Comparison of ENCODE assay signal across 20 cellular contexts in the genomic region with DNA sequence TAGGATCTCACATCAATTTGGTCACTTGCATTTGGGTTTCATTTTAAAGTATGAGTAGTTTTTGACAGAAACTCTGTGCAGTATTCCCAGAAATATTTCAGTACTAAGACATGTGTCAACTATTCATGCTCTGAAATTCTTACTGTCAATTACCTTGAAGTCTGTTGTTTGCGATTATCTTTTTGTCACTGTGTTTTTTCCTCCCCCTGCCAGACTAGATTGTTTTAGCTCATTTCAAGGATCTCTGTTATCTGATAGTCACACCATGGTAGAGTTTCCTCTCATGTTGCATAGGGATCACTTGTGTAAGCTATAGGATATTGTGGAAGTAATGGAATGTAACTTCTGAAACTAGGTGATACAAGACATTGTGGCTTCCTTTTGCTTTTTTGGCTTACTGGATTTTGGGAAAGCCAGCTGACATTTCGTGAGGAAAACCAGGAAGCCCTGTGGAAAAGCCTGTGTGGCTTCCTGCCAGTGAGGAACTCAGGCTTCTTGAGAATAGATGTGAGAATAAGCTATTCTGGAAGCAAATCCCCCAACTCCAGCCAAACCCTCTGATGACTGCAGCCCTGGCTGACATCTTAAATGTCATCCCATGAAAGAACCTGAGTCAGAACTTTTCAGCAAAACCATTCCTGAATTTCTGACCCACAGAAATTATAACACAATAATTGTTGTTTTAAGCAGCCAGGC.
A peak's percentile ranks its signal among the peaks of the same experiment; 100 is the strongest.
DNase-seq lines count a peak whose midpoint lies in the region; ATAC-seq and TF ChIP-seq lines count a peak whose summit lies in the region.
"Had no signal": no experiment of that assay in that cellular context is flagged by ENCODE, and none has a peak within 500 bp of the region (broad histone marks: within the 10 kb centered on the region; RNA-seq: fewer than 3 reads in every experiment).

No MANE protein-coding gene starts in this region.

- TF ChIP-seq CTCF in heart left ventricle (IDR thresholded peaks at IDR 0.05): no peak
- TF ChIP-seq CTCF in neural progenitor cell (IDR thresholded peaks at IDR 0.05): no peak
- no peak for TF ChIP-seq CTCF in suprapubic skin (IDR thresholded peaks at IDR 0.05)

- H3K36me3 ChIP-seq in heart left ventricle (no peaks in the 10 kb centered on the region), neural progenitor cell (no peaks in the 10 kb centered on the region), suprapubic skin (no peaks in the 10 kb centered on the region)
- H3K36me3 ChIP-seq: HAP-1 had no signal

- DNase-seq in heart left ventricle (peak in 3 of 5 donors; percentile 18 to 38 (median 27)), cardiac septum (ENCODE audit: low spot score) (no peak), left colon (peak; percentile 2 to 24), neural progenitor cell (ENCODE audit: low spot score) (no peak), EL (no peak), Kasumi-1 (lab: John Stamatoyannopoulos, UW) (no peak), suprapubic skin (ENCODE audit: low spot score in 2 of 2) (no peak)
- DNase-seq: DMS 273 treated with DMSO at 0.1 percent for 48 hours, DND-41, KBM-7, NCI-H1417, NCI-H187 treated with DMSO at 0.1 percent for 48 hours, NCI-H2227 treated with DMSO at 0.1 percent for 48 hours, NCI-H510A treated with DMSO at 0.1 percent for 48 hours, NCI-H774, SIG-M5 had no signal

- no peak for TF ChIP-seq EP300 in suprapubic skin (IDR thresholded peaks at IDR 0.05)

- no peaks in the 10 kb centered on the region for H3K4me1 ChIP-seq in heart left ventricle
- H3K4me1 ChIP-seq in neural progenitor cell: peaks cover 3% of the 10 kb centered on the region
- H3K4me1 ChIP-seq in suprapubic skin: no peaks in the 10 kb centered on the region
- H3K4me1 ChIP-seq: HAP-1 had no signal

- no peak overlapping the region for H3K4me3 ChIP-seq in heart left ventricle
- no peak overlapping the region for H3K4me3 ChIP-seq in neural progenitor cell
- no peak overlapping the region for H3K4me3 ChIP-seq in suprapubic skin
- H3K4me3 ChIP-seq: HAP-1 had no signal

- H3F3A ChIP-seq in neural progenitor cell (ENCODE audit: low read depth): no peaks in the 10 kb centered on the region

- H3K4me2 ChIP-seq in neural progenitor cell: no peak overlapping the region

- no peaks in the 10 kb centered on the region for H3K27me3 Mint-ChIP-seq in neural progenitor cell (ENCODE audit: insufficient read depth, low read depth)
- H3K27me3 Mint-ChIP-seq: B cell had no signal

- no peak for ATAC-seq in heart left ventricle
- ATAC-seq in left colon: no peak
- ATAC-seq in GM21381 (IDR thresholded peaks at IDR 0.05; ENCODE audit: unreplicated experiment): no peak
- ATAC-seq: HepG2 had no signal

- 38 to 58% (median 46%) methylated on average over 2 of the region's 2 CpGs for WGBS in heart left ventricle, 4 donors
- 47% methylated on average over 2 of the region's 2 CpGs for WGBS in suprapubic skin

- H3K9me3 ChIP-seq in heart left ventricle (no peaks in the 10 kb centered on the region), neural progenitor cell (ENCODE audit: low read depth) (no peaks in the 10 kb centered on the region), suprapubic skin (no peaks in the 10 kb centered on the region)
- H3K9me3 ChIP-seq: HAP-1 had no signal

- H3K9ac ChIP-seq in neural progenitor cell: no peak overlapping the region

- H2AFZ ChIP-seq in neural progenitor cell (replicated peaks): peak overlapping the region; percentile 73

- H3K4me3 Mint-ChIP-seq in neural progenitor cell: no peak overlapping the region
- H3K4me3 Mint-ChIP-seq: B cell had no signal

- peaks cover 26% of the 10 kb centered on the region for H3K4me1 Mint-ChIP-seq in neural progenitor cell
- H3K4me1 Mint-ChIP-seq: B cell had no signal

- H3K9me3 Mint-ChIP-seq in neural progenitor cell: peaks cover 2% of the 10 kb centered on the region

- H4K20me1 ChIP-seq in neural progenitor cell (ENCODE audit: low read depth): no peaks in the 10 kb centered on the region

- intact Hi-C loops in heart left ventricle (cut with DNase I) (no loop called here), cardiac septum (cut with DNase I) (no loop called here), left colon (cut with DNase I, micrococcal nuclease) (no loop called here)

- H3K79me2 ChIP-seq in neural progenitor cell (ENCODE audit: low read depth): no peaks in the 10 kb centered on the region

- H3K27ac ChIP-seq in heart left ventricle (no peak overlapping the region), neural progenitor cell (no peak overlapping the region), suprapubic skin (no peak overlapping the region)

- TF ChIP-seq POLR2A in heart left ventricle (IDR thresholded peaks at IDR 0.05): no peak
- TF ChIP-seq POLR2A in suprapubic skin (IDR thresholded peaks at IDR 0.05): no peak

- H3K27ac Mint-ChIP-seq in neural progenitor cell: peak overlapping the region; percentile 65
- H3K27ac Mint-ChIP-seq: B cell had no signal

- no peaks in the 10 kb centered on the region for H3K36me3 Mint-ChIP-seq in neural progenitor cell

- no peaks in the 10 kb centered on the region for H3K27me3 ChIP-seq in heart left ventricle
- H3K27me3 ChIP-seq in neural progenitor cell: no peaks in the 10 kb centered on the region
- H3K27me3 ChIP-seq in suprapubic skin: no peaks in the 10 kb centered on the region

Comparison
In these comparisons a context has a peak if more than half of its experiments do, and no peak if none do; other contexts are left out.
1. DNase-seq: peak in heart left ventricle (3 of 5) and left colon (2 of 2); none in cardiac septum (single experiment), neural progenitor cell (single experiment), EL (single experiment), Kasumi-1 (0 of 2) and suprapubic skin (0 of 2).